8 cellular contexts compared by ENCODE assay signal in the genomic region with DNA sequence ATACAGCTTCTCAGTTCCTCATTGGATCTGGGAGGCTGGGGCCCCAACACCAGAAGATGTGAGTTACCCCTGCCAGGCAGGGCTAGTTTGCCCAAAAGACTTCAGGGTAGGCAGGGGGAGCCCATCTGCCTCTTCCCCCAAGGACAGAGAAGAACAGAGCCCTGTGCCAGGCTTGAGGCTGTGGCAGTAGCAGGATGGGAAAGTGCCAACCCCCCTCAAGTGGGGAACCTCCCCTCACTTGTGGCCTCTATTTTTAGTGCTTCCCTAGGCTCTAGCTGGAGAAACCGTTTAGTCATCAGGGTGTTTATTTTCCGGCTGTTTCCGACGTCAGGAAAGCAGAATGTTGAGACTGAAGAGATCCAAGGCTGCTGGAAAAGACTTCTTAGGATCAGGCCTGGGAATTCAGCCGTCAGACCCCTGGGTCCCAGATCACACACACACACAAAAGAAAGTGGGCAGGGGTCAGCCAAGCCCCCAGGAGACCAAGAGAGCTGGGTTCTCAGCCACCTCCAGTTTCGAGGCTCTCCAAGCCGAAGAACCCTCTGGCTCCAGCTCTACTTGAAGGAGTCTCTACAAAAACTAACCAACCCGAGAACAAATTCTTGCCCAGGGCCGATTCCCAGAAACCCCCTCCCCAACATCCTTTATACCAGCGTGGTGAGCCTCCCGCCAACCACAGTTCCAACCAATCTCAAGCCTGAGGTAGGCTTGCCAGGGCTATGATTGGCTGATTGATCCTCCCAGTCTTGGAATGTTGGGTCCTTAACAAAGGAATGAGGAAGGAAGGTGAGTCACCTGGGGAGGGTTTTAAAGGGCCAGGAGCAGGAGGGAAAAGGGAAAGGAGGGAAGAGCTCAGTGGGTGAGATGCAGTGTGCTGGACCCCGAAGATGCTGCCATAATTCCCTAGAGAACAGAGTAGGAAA. TPM values are rescaled to one million over a fixed set of nuclear protein-coding genes. Genes with fewer than 3 reads are reported as not detected.
DNase-seq lines count a peak whose midpoint lies in the region; ATAC-seq and TF ChIP-seq lines count a peak whose summit lies in the region.

No MANE protein-coding gene starts in this region.

- peaks cover 61% of the 10 kb centered on the region for H3K4me1 ChIP-seq in PC-3 (ENCODE audit: insufficient read depth, low read length)

- no peaks in the 10 kb centered on the region for H3K9me3 ChIP-seq in PC-3 (ENCODE audit: low read length)

- peak overlapping the region; percentile 96 for H3K27ac ChIP-seq in PC-3 (ENCODE audit: low read length)
- peak overlapping the region; percentile 52 to 100 (median 99) for H3K27ac ChIP-seq in skin epidermis

- H3K4me2 ChIP-seq in PC-3 (ENCODE audit: low read length): peak overlapping the region; percentile 68

- no peaks in the 10 kb centered on the region for H3K9me2 ChIP-seq in PC-3 (replicated peaks; ENCODE audit: low read length)

- H4K20me1 ChIP-seq in PC-3 (ENCODE audit: low read length): peaks cover 12% of the 10 kb centered on the region

- peak; percentile 50 for DNase-seq in DMS 273 (lab: John Stamatoyannopoulos, UW; ENCODE audit: unreplicated experiment)
- DNase-seq in DMS 273 treated with DMSO at 0.1 percent for 48 hours (lab: John Stamatoyannopoulos, UW): no peak
- peak; percentile 98 for DNase-seq in PC-3
- DNase-seq in cardiac fibroblast (ENCODE audit: low read depth in 2 of 2): peak; percentile 95 to 97
- peak; percentile 70 for DNase-seq in inferior parietal cortex (ENCODE audit: extremely low spot score)
- DNase-seq in activated CD4-positive, CD25-positive, alpha-beta regulatory T cell treated with anti-CD3 and anti-CD28 coated beads, Interleukin-2, amount 50 U/mL, for 72 hours: no peak
- DNase-seq in NCI-H146 (lab: John Stamatoyannopoulos, UW): no peak

- H3K79me2 ChIP-seq in PC-3 (ENCODE audit: low read length): peaks cover 25% of the 10 kb centered on the region

- POLR2A ChIA-PET in PC-3 (lab: Charles Lee; ENCODE audit: unreplicated experiment): interaction anchor here (0.6 to 1.5 kb wide), 3 partner anchors 40 to 467 kb away, joined by 5 to 8 read pairs (median 7); no protein-coding TSS in a partner anchor

- H3F3A ChIP-seq in PC-3 (ENCODE audit: low read length, unreplicated experiment): no peaks in the 10 kb centered on the region

- TF ChIP-seq CTCF in PC-3 (conservative IDR thresholded peaks at IDR 0.05; ENCODE audit: low read depth, low read length) (no peak), cardiac fibroblast (IDR thresholded peaks at IDR 0.05; ENCODE audit: low read depth, low read length) (no peak)

- H3K9ac ChIP-seq in PC-3 (ENCODE audit: low read length): peak overlapping the region; percentile 98

- intact Hi-C loops in PC-3 (cut with micrococcal nuclease): no loop called here

- CTCF ChIA-PET in PC-3 (lab: Charles Lee): no interaction called here

- H3K27me3 ChIP-seq in PC-3 (ENCODE audit: low read length): no peaks in the 10 kb centered on the region

- H3K4me3 ChIP-seq in PC-3 (ENCODE audit: low read length) (peak overlapping the region; percentile 29; the same call in 1 of the 2 replicates), cardiac fibroblast (replicated peaks in 1 of 2; ENCODE audit: low read depth in 2 of 2, low read length in 2 of 2) (peak overlapping the region in 1 of 2 donors; percentile 37), skin epidermis (peak overlapping the region in 3 of 7 experiments; percentile 1 to 10 (median 6))

- ATAC-seq in PC-3: peak; percentile 32

- H3K36me3 ChIP-seq in PC-3 (ENCODE audit: low read depth, low read length): no peaks in the 10 kb centered on the region

- BruUV-seq in PC-3 (replicated peaks; lab: Mats Ljungman, UMichigan): TSS peak; percentile 30

- H2AFZ ChIP-seq in PC-3 (ENCODE audit: low read length): peak overlapping the region; percentile 14

RNA-seq across cellular contexts. Expression of gene MEF2D, which starts 2.4 kb away (rescaled TPM):
- 17.3 and 27.4 TPM in 2 replicates for total RNA-seq in PC-3 (2014; rRNA removed)

Comparison
In these comparisons a context has a peak if more than half of its experiments do, and no peak if none do; other contexts are left out.
1. DNase-seq: peak in DMS 273 (single experiment), PC-3 (single experiment), cardiac fibroblast (2 of 2) and inferior parietal cortex (single experiment); none in DMS 273 treated with DMSO at 0.1 percent for 48 hours (single experiment), activated CD4-positive, CD25-positive, alpha-beta regulatory T cell treated with anti-CD3 and anti-CD28 coated beads, Interleukin-2, amount 50 U/mL, for 72 hours (single experiment) and NCI-H146 (single experiment).